9 cellular contexts compared by ENCODE assay signal in the genomic region with DNA sequence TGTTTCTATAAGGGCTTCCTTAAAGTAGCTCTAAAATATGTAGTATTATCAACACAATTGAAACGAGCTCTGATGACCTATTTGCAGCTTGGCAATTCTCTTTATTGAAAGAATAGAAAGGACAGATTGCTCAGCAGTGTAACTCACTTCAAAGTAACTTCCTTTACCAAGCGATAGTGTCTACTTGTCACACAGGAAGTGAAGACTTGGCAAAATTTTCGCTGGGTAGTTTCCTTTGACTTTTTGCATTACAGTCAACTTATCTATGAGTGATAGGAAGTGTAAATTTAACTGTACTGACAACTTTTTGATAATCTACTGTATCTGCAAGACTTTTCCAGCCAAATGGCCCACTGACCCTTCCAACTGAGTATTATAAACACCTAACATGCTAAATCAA. TPM values are rescaled to one million over a fixed set of nuclear protein-coding genes. Genes with fewer than 3 reads are reported as not detected.
DNase-seq lines count a peak whose midpoint lies in the region; ATAC-seq and TF ChIP-seq lines count a peak whose summit lies in the region.
"Had no signal": no experiment of that assay in that cellular context is flagged by ENCODE, and none has a peak within 500 bp of the region (broad histone marks: within the 10 kb centered on the region; RNA-seq: fewer than 3 reads in every experiment).

No MANE protein-coding gene starts in this region.

- peaks cover 41% of the 10 kb centered on the region for H3K4me1 Mint-ChIP-seq in activated CD8-positive, alpha-beta T cell treated with anti-CD3 and anti-CD28 coated beads, Interleukin-2, amount 10 ng/mL, durations not matched to agents 7 days and 5 days (ENCODE audit: low read depth)

- POLR2A ChIA-PET in activated CD8-positive, alpha-beta T cell treated with anti-CD3 and anti-CD28 coated beads, Interleukin-2, amount 10 ng/mL, durations not matched to agents 7 days and 5 days (lab: Charles Lee): interaction anchor here (0.6 to 2.1 kb wide), 3 partner anchors 22 to 922 kb away, joined by 3 to 7 read pairs (median 3); partner anchors contain the start of gene DIPK2A

- CTCF ChIA-PET in activated CD8-positive, alpha-beta T cell treated with anti-CD3 and anti-CD28 coated beads, Interleukin-2, amount 10 ng/mL, durations not matched to agents 7 days and 5 days (lab: Charles Lee): interaction anchor here (0.8 to 1.2 kb wide), 3 partner anchors 27 to 152 kb away, joined by 3 to 4 read pairs (median 3); no protein-coding TSS in a partner anchor

- H3K27ac ChIP-seq in heart left ventricle (peak overlapping the region in 2 of 12 donors; percentile 33 to 90), right atrium auricular region (no peak overlapping the region), upper lobe of right lung (no peak overlapping the region)

- TF ChIP-seq POLR2A in heart left ventricle (IDR thresholded peaks at IDR 0.05): no peak

- H3K27me3 ChIP-seq in heart left ventricle (no peaks in the 10 kb centered on the region), right atrium auricular region (no peaks in the 10 kb centered on the region), upper lobe of right lung (no peaks in the 10 kb centered on the region)

- TF ChIP-seq CTCF in heart left ventricle (IDR thresholded peaks at IDR 0.05) (no peak), right atrium auricular region (IDR thresholded peaks at IDR 0.05) (no peak), upper lobe of right lung (IDR thresholded peaks at IDR 0.05) (no peak)

- H3K9me3 ChIP-seq in heart left ventricle (no peaks in the 10 kb centered on the region), right atrium auricular region (no peaks in the 10 kb centered on the region), upper lobe of right lung (no peaks in the 10 kb centered on the region)
- H3K9me3 ChIP-seq: Caco-2 had no signal

- peaks cover 3% of the 10 kb centered on the region for H3K9me3 Mint-ChIP-seq in activated CD8-positive, alpha-beta T cell treated with anti-CD3 and anti-CD28 coated beads, Interleukin-2, amount 10 ng/mL, durations not matched to agents 7 days and 5 days (ENCODE audit: insufficient read depth)

- no peak for DNase-seq in heart left ventricle
- DNase-seq in right atrium auricular region (ENCODE audit: low spot score): no peak
- peak; percentile 52 for DNase-seq in activated CD8-positive, alpha-beta T cell treated with anti-CD3 and anti-CD28 coated beads, Interleukin-2, amount 10 ng/mL, durations not matched to agents 7 days and 5 days
- no peak for DNase-seq in upper lobe of right lung
- no peak for DNase-seq in SHP77 treated with DMSO at 0.1 percent for 48 hours (lab: John Stamatoyannopoulos, UW)
- no peak for DNase-seq in COR-L47 (lab: John Stamatoyannopoulos, UW)
- no peak for DNase-seq in NCI-H69 (lab: John Stamatoyannopoulos, UW)
- DNase-seq: Caco-2 had no signal

- peaks cover 18% of the 10 kb centered on the region for H3K36me3 Mint-ChIP-seq in activated CD8-positive, alpha-beta T cell treated with anti-CD3 and anti-CD28 coated beads, Interleukin-2, amount 10 ng/mL, durations not matched to agents 7 days and 5 days (ENCODE audit: low read depth)

- H3K27me3 Mint-ChIP-seq in activated CD8-positive, alpha-beta T cell treated with anti-CD3 and anti-CD28 coated beads, Interleukin-2, amount 10 ng/mL, durations not matched to agents 7 days and 5 days (ENCODE audit: low read depth): no peaks in the 10 kb centered on the region

- H3K4me3 Mint-ChIP-seq in activated CD8-positive, alpha-beta T cell treated with anti-CD3 and anti-CD28 coated beads, Interleukin-2, amount 10 ng/mL, durations not matched to agents 7 days and 5 days: peak overlapping the region; percentile 10

- 34 to 53% (median 43%) methylated on average over 3 of the region's 3 CpGs for WGBS in heart left ventricle, 4 donors

- intact Hi-C loops in heart left ventricle (cut with DNase I) (no loop called here), upper lobe of right lung (cut with DNase I) (no loop called here)

- H3K4me1 ChIP-seq in heart left ventricle: peaks cover 0 to 65% (median 0%) of the 10 kb centered on the region in 12 donors
- peaks cover 0 to 6% of the 10 kb centered on the region in 2 donors for H3K4me1 ChIP-seq in right atrium auricular region
- H3K4me1 ChIP-seq in upper lobe of right lung: peaks cover 23% of the 10 kb centered on the region
- H3K4me1 ChIP-seq: Caco-2 had no signal

- peak overlapping the region in 1 of 12 donors; percentile 10 for H3K4me3 ChIP-seq in heart left ventricle
- no peak overlapping the region for H3K4me3 ChIP-seq in right atrium auricular region
- H3K4me3 ChIP-seq in upper lobe of right lung: no peak overlapping the region

- H3K36me3 ChIP-seq in heart left ventricle (peaks cover 0 to 3% (median 0%) of the 10 kb centered on the region in 9 donors), right atrium auricular region (no peaks in the 10 kb centered on the region), upper lobe of right lung (no peaks in the 10 kb centered on the region)

- peak in 3 of 4 donors; percentile 22 to 64 (median 50) for ATAC-seq in heart left ventricle
- peak; percentile 78 for ATAC-seq in HG02981 (IDR thresholded peaks at IDR 0.05; ENCODE audit: unreplicated experiment)
- ATAC-seq in activated CD8-positive, alpha-beta T cell treated with anti-CD3 and anti-CD28 coated beads, Interleukin-2, amount 10 ng/mL, durations not matched to agents 7 days and 5 days: peak; percentile 90
- ATAC-seq in upper lobe of right lung: peak; percentile 34

- peak overlapping the region; percentile 74 for H3K27ac Mint-ChIP-seq in activated CD8-positive, alpha-beta T cell treated with anti-CD3 and anti-CD28 coated beads, Interleukin-2, amount 10 ng/mL, durations not matched to agents 7 days and 5 days

RNA-seq across cellular contexts. Expression of gene SLC9A9, which starts 22.8 kb away (rescaled TPM):
- total RNA-seq in heart left ventricle: 10 to 100 TPM in 2 of 9 donors, 1 to 10 TPM in 7; 2.2 to 17.5 (median 3.5) TPM
- 1 to 10 TPM in 1 of 2 donors, under 1 TPM in 1; 0.76 to 1.1 TPM for polyA plus RNA-seq in heart left ventricle
- 1 to 10 TPM; 3.1 to 4.2 TPM for total RNA-seq in right atrium auricular region
- 1 to 10 TPM; 6.6 to 7.4 TPM for total RNA-seq in activated CD8-positive, alpha-beta T cell treated with anti-CD3 and anti-CD28 coated beads, Interleukin-2, amount 10 ng/mL, durations not matched to agents 7 days and 5 days
- 13.3 TPM for total RNA-seq in upper lobe of right lung
- total RNA-seq: Caco-2 had no signal

Comparison
In these comparisons a context has a peak if more than half of its experiments do, and no peak if none do; other contexts are left out.
1. ATAC-seq: peak in every context shown above with its lines; median percentile 90 in activated CD8-positive, alpha-beta T cell treated with anti-CD3 and anti-CD28 coated beads, Interleukin-2, amount 10 ng/mL, durations not matched to agents 7 days and 5 days; 78 in HG02981; 50 in heart left ventricle; 34 in upper lobe of right lung.